Comparison of ENCODE assay signal across 24 cellular contexts in the genomic region with DNA sequence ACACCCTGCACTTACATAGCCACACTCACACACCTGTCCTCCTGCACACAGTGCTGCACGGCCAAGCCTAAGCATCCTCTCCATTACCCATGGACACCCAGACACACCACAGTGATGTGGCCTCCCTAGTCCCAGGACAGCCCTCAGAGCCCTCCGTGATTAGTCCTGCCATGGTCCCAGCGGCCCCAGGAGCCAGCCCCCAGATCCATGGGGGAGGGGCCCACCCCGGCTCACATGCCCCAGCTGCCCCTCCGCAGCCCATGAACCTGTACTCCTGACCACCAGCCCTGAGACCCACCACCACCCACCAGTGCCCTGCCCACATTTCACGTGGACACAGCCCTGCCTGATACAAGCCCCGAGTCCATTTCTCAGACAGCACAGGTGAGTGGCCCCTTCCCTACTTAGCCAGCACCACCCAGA. TPM values are rescaled to one million over a fixed set of nuclear protein-coding genes. Genes with fewer than 3 reads are reported as not detected.
A peak's percentile ranks its signal among the peaks of the same experiment; 100 is the strongest.
DNase-seq lines count a peak whose midpoint lies in the region; ATAC-seq, FAIRE-seq and TF ChIP-seq lines count a peak whose summit lies in the region.
"Had no signal": no experiment of that assay in that cellular context is flagged by ENCODE, and none has a peak within 500 bp of the region (broad histone marks: within the 10 kb centered on the region; RNA-seq: fewer than 3 reads in every experiment).

No MANE protein-coding gene starts in this region.

- peak overlapping the region; percentile 44; the same call in 1 of the 2 replicates for H3K4me2 ChIP-seq in OCI-LY7 (ENCODE audit: low read length)
- no peak overlapping the region for H3K4me2 ChIP-seq in HepG2 (ENCODE audit: low read depth, low read length)

- H3K36me3 ChIP-seq in OCI-LY7 (ENCODE audit: insufficient read depth, low read length) = no peaks in the 10 kb centered on the region
- no peaks in the 10 kb centered on the region for H3K36me3 ChIP-seq in HepG2 (replicated peaks in 1 of 2; ENCODE audit: control insufficient read depth in 1 of 2, insufficient read depth in 2 of 2, low read length in 2 of 2)
- H3K36me3 ChIP-seq: uterus had no signal

- no peak for FAIRE-seq in HepG2 (lab: Jason Lieb, UNC)
- FAIRE-seq: G401.6, GM12892 had no signal

- TF ChIP-seq EP300 in HepG2 (IDR thresholded peaks at IDR 0.05; ENCODE audit: low read depth in 2 of 2, low read length in 2 of 2) (no peak), HepG2 (CRISPR knock-in tag; IDR thresholded peaks at IDR 0.05; ENCODE audit: borderline replicate concordance) (no peak)

- H4K20me1 ChIP-seq in OCI-LY7 (ENCODE audit: insufficient read depth, low read length) (no peaks in the 10 kb centered on the region), HepG2 (ENCODE audit: insufficient read depth, low read length) (no peaks in the 10 kb centered on the region)

- POLR2A ChIA-PET in OCI-LY7 (lab: Charles Lee) (interaction anchor here (1.0 to 2.1 kb wide), 3 partner anchors 10 to 67 kb away, joined by 3 to 10 read pairs (median 4); partner anchors contain the start of gene STARD7), HepG2 (lab: Yijun Ruan, JAX) (no interaction called here)

- H3K27ac ChIP-seq in OCI-LY7 (ENCODE audit: low read depth, low read length, poor library complexity, severe bottlenecking) (peak overlapping the region; percentile 2), HepG2 (ENCODE audit: extremely low read length, insufficient read depth, low read length) (no peak overlapping the region)
- H3K27ac ChIP-seq: uterus, VCaP had no signal

- H3K9me3 ChIP-seq in OCI-LY7 (ENCODE audit: low read length) (no peaks in the 10 kb centered on the region), HepG2 (ENCODE audit: low read length) (no peaks in the 10 kb centered on the region)
- H3K9me3 ChIP-seq: Caco-2, uterus had no signal

- no peaks in the 10 kb centered on the region for H3K9me2 ChIP-seq in OCI-LY7 (ENCODE audit: insufficient read depth, low read length)

- in situ Hi-C loops in HepG2 (cut with HindIII; ENCODE audit: extremely low pct_ligation_motif_present, low pct_unique_long_range_greater_than_20kb) = no loop called here

- no peak overlapping the region for H3K9ac ChIP-seq in HepG2 (ENCODE audit: insufficient read depth, low read depth, low read length)

- H3K27me3 ChIP-seq in HepG2 (ENCODE audit: control insufficient read depth in 1 of 2, insufficient read depth in 2 of 2, low read length in 2 of 2) = peaks cover 23 to 72% of the 10 kb centered on the region in 2 experiments
- H3K27me3 ChIP-seq: uterus had no signal

- 19% methylated on average over 7 of the region's 7 CpGs for WGBS in HepG2 (ENCODE audit: low lambda C conversion rate)

- ATAC-seq in HepG2 = peak; percentile 5; the same call in 1 of the 3 replicates
- no peak for ATAC-seq in stimulated activated naive CD8-positive, alpha-beta T cell treated with anti-CD3 and anti-CD28 coated beads, Interleukin-15, Interleukin-2, amounts not matched to agents 100 U/mL and 50 U/mL, for 24 hours
- no peak for ATAC-seq in HG02571 (IDR thresholded peaks at IDR 0.05; ENCODE audit: unreplicated experiment)
- ATAC-seq: activated naive CD4-positive, alpha-beta T cell treated with anti-CD3 and anti-CD28 coated beads, Interleukin-2, amount 50 U/mL, for 72 hours had no signal

- H2AFZ ChIP-seq in OCI-LY7 (ENCODE audit: low read length) = peak overlapping the region; percentile 31; the same call in 1 of the 2 replicates
- H2AFZ ChIP-seq in HepG2 (ENCODE audit: low read length) = no peak overlapping the region

- no peak for TF ChIP-seq POLR2A in HepG2 (IDR thresholded peaks at IDR 0.05; ENCODE audit: insufficient read depth in 1 of 2, low read depth in 2 of 2, low read length in 2 of 2)

- TF ChIP-seq CTCF in OCI-LY7 (conservative IDR thresholded peaks at IDR 0.05; ENCODE audit: low read length) = no peak
- TF ChIP-seq CTCF in HepG2 (CRISPR knock-in tag; IDR thresholded peaks at IDR 0.05) = no peak

- DNase-seq in activated CD8-positive, alpha-beta memory T cell treated with anti-CD3 and anti-CD28 coated beads, Interleukin-2, amount 50 U/mL, for 48 hours = peak; percentile 53
- no peak for DNase-seq in activated CD8-positive, alpha-beta memory T cell treated with anti-CD3 and anti-CD28 coated beads, Interleukin-2, amount 50 U/mL, for 4 hours
- no peak for DNase-seq in OCI-LY7 (ENCODE audit: low spot score)
- DNase-seq in HepG2 (ENCODE audit: low spot score) = no peak
- DNase-seq in stimulated activated naive CD8-positive, alpha-beta T cell treated with anti-CD3 and anti-CD28 coated beads, Interleukin-15, Interleukin-2, amounts not matched to agents 100 U/mL and 50 U/mL, for 24 hours = peak; percentile 5
- DNase-seq in Ammon's horn (ENCODE audit: low spot score) = no peak
- DNase-seq in amygdala (lab: John Stamatoyannopoulos, UW) = no peak
- DNase-seq: ACHN; effector CD4-positive, alpha-beta T cell; hippocampal formation; kidney glomerular epithelial cell; MV-4-11; NCI-H2081 treated with DMSO at 0.1 percent for 48 hours; NCI-H526 treated with DMSO at 0.1 percent for 48 hours; stimulated activated naive CD4-positive, alpha-beta T cell treated with Interleukin-2 at 50 U/mL for 16 hours had no signal

- CTCF ChIA-PET in OCI-LY7 (lab: Charles Lee; ENCODE audit: unreplicated experiment) (no interaction called here), HepG2 (lab: Yijun Ruan, JAX; ENCODE audit: low intra/inter-chr PET ratio, low total read pairs) (no interaction called here)

- H3K79me2 ChIP-seq in OCI-LY7 (ENCODE audit: insufficient read depth, low read depth, low read length) (no peaks in the 10 kb centered on the region), HepG2 (ENCODE audit: insufficient read depth, low read length) (no peaks in the 10 kb centered on the region)

- BruUV-seq in OCI-LY7 (replicated peaks; lab: Mats Ljungman, UMichigan) = no TSS peak
- no TSS peak for BruUV-seq in HepG2 (replicated peaks; lab: Mats Ljungman, UMichigan)

- H3K4me1 ChIP-seq in OCI-LY7 (ENCODE audit: insufficient read depth, low read length, poor library complexity, severe bottlenecking) (peaks cover 92% of the 10 kb centered on the region), HepG2 (ENCODE audit: insufficient read depth, low read length) (no peaks in the 10 kb centered on the region)
- H3K4me1 ChIP-seq: Caco-2, uterus had no signal

- H3K4me3 ChIP-seq in OCI-LY7 (ENCODE audit: low read depth, low read length, poor library complexity, severe bottlenecking) (no peak overlapping the region), HepG2 (replicated peaks in 1 of 3; ENCODE audit: insufficient read depth in 1 of 3, low read depth in 2 of 3, low read length in 3 of 3) (no peak overlapping the region)
- H3K4me3 ChIP-seq: uterus had no signal

- intact Hi-C loops in OCI-LY7 (cut with micrococcal nuclease; ENCODE audit: unreplicated experiment) (no loop called here), HepG2 (cut with micrococcal nuclease; ENCODE audit: unreplicated experiment) (no loop called here)

- no peak for TF ChIP-seq RAD21 in HepG2 (CRISPR knock-in tag; IDR thresholded peaks at IDR 0.05)

RNA-seq across cellular contexts. Expression of gene DUSP2, which starts 8.1 kb away (rescaled TPM):
- 94.7 and 110 TPM in 2 replicates for total RNA-seq in OCI-LY7 (2014; rRNA removed; shearing (Covaris generic))
- total RNA-seq in OCI-LY7 (2022) (31.2 and 37.3 TPM in 2 replicates), HepG2 (2016; rRNA removed; fragmentation: Illumina TruSeq; extraction: Trizol) (not detected in 2 replicates)
- not detected in 2 replicates for total RNA-seq in HepG2 (2016; cell fraction: cytosol; rRNA removed; fragmentation: Illumina TruSeq; extraction: Trizol; ENCODE audit: low read depth)
- not detected in 2 replicates for total RNA-seq in HepG2 (2016; cell fraction: insoluble cytoplasmic fraction; rRNA removed; fragmentation: Illumina TruSeq; extraction: Trizol)
- total RNA-seq in HepG2 (2016; cell fraction: membrane; rRNA removed; fragmentation: Illumina TruSeq; extraction: Trizol) = not detected in 2 replicates
- total RNA-seq in HepG2 (2016; cell fraction: nucleus; rRNA removed; fragmentation: Illumina TruSeq; extraction: Trizol) = not detected in 2 replicates
- polyA plus RNA-seq in HepG2 (2011; rRNA removed) = not detected in 2 replicates
- 0.04 TPM in 1 of 2 replicates, not detected in the other for polyA plus RNA-seq in HepG2 (2011; cell fraction: cytosol; rRNA removed)
- 0.12 and 0.18 TPM in 2 replicates for polyA plus RNA-seq in HepG2 (2011; cell fraction: nucleus; rRNA removed)
- polyA plus RNA-seq in HepG2 (2012) = not detected in 2 replicates
- not detected in 2 replicates for polyA plus RNA-seq in HepG2 (2016; cell fraction: cytosol; fragmentation: Illumina TruSeq; extraction: Trizol; ENCODE audit: low read depth)
- polyA plus RNA-seq in HepG2 (2016; cell fraction: insoluble cytoplasmic fraction; fragmentation: Illumina TruSeq; extraction: Trizol; ENCODE audit: low read depth) = not detected in 2 replicates
- polyA plus RNA-seq in HepG2 (2016; cell fraction: membrane; fragmentation: Illumina TruSeq; extraction: Trizol; ENCODE audit: low read depth) = not detected in 2 replicates
- not detected in 2 replicates for polyA plus RNA-seq in HepG2 (2016; cell fraction: nucleus; fragmentation: Illumina TruSeq; extraction: Trizol; ENCODE audit: insufficient read depth, low read depth)
- 103 TPM in 1 of 2 replicates, not detected in the other for polyA minus RNA-seq in HepG2 (2011; rRNA and poly(A)+ RNA removed; ENCODE audit: low replicate concordance)
- 0.69 and 1.3 TPM in 2 replicates for polyA minus RNA-seq in HepG2 (2011; cell fraction: cytosol; rRNA and poly(A)+ RNA removed)
- polyA minus RNA-seq in HepG2 (2011; cell fraction: nucleus; rRNA and poly(A)+ RNA removed) = 0.25 and 0.52 TPM in 2 replicates

RNA-seq across cellular contexts. Expression of gene ASTL, which starts 15.0 kb away (rescaled TPM):
- 0.46 TPM in 1 of 2 replicates, not detected in the other for total RNA-seq in OCI-LY7 (2014; rRNA removed; shearing (Covaris generic))
- total RNA-seq in OCI-LY7 (2022) (0.49 TPM in 1 of 2 replicates, not detected in the other), HepG2 (2016; rRNA removed; fragmentation: Illumina TruSeq; extraction: Trizol) (not detected in 2 replicates)
- total RNA-seq in HepG2 (2016; cell fraction: cytosol; rRNA removed; fragmentation: Illumina TruSeq; extraction: Trizol; ENCODE audit: low read depth) = not detected in 2 replicates
- total RNA-seq in HepG2 (2016; cell fraction: insoluble cytoplasmic fraction; rRNA removed; fragmentation: Illumina TruSeq; extraction: Trizol) = not detected in 2 replicates
- total RNA-seq in HepG2 (2016; cell fraction: membrane; rRNA removed; fragmentation: Illumina TruSeq; extraction: Trizol) = not detected in 2 replicates
- not detected in 2 replicates for total RNA-seq in HepG2 (2016; cell fraction: nucleus; rRNA removed; fragmentation: Illumina TruSeq; extraction: Trizol)
- polyA plus RNA-seq in HepG2 (2011; rRNA removed) = not detected in 2 replicates
- not detected in 2 replicates for polyA plus RNA-seq in HepG2 (2011; cell fraction: cytosol; rRNA removed)
- polyA plus RNA-seq in HepG2 (2011; cell fraction: nucleus; rRNA removed) = not detected in 2 replicates
- not detected in 2 replicates for polyA plus RNA-seq in HepG2 (2012)
- not detected in 2 replicates for polyA plus RNA-seq in HepG2 (2016; cell fraction: cytosol; fragmentation: Illumina TruSeq; extraction: Trizol; ENCODE audit: low read depth)
- polyA plus RNA-seq in HepG2 (2016; cell fraction: insoluble cytoplasmic fraction; fragmentation: Illumina TruSeq; extraction: Trizol; ENCODE audit: low read depth) = not detected in 2 replicates
- polyA plus RNA-seq in HepG2 (2016; cell fraction: membrane; fragmentation: Illumina TruSeq; extraction: Trizol; ENCODE audit: low read depth) = not detected in 2 replicates
- polyA plus RNA-seq in HepG2 (2016; cell fraction: nucleus; fragmentation: Illumina TruSeq; extraction: Trizol; ENCODE audit: insufficient read depth, low read depth) = not detected in 2 replicates
- polyA minus RNA-seq in HepG2 (2011; rRNA and poly(A)+ RNA removed; ENCODE audit: low replicate concordance) = 1.6 TPM in 1 of 2 replicates, not detected in the other
- polyA minus RNA-seq in HepG2 (2011; cell fraction: cytosol; rRNA and poly(A)+ RNA removed) = not detected in 2 replicates
- not detected in 2 replicates for polyA minus RNA-seq in HepG2 (2011; cell fraction: nucleus; rRNA and poly(A)+ RNA removed)
- total RNA-seq: mucosa of gallbladder, uterus had no signal
- polyA plus RNA-seq: IgD-negative memory B cell had no signal

RNA-seq across cellular contexts. Expression of gene ADRA2B, which starts 36.9 kb away (rescaled TPM):
- total RNA-seq in OCI-LY7 (2014; rRNA removed; shearing (Covaris generic)) = 0.06 TPM in 1 of 2 replicates, not detected in the other
- total RNA-seq in OCI-LY7 (2022) (0.11 TPM in 1 of 2 replicates, not detected in the other), HepG2 (2016; rRNA removed; fragmentation: Illumina TruSeq; extraction: Trizol) (not detected in 2 replicates)
- total RNA-seq in HepG2 (2016; cell fraction: cytosol; rRNA removed; fragmentation: Illumina TruSeq; extraction: Trizol; ENCODE audit: low read depth) = not detected in 2 replicates
- total RNA-seq in HepG2 (2016; cell fraction: insoluble cytoplasmic fraction; rRNA removed; fragmentation: Illumina TruSeq; extraction: Trizol) = not detected in 2 replicates
- total RNA-seq in HepG2 (2016; cell fraction: membrane; rRNA removed; fragmentation: Illumina TruSeq; extraction: Trizol) = not detected in 2 replicates
- not detected in 2 replicates for total RNA-seq in HepG2 (2016; cell fraction: nucleus; rRNA removed; fragmentation: Illumina TruSeq; extraction: Trizol)
- polyA plus RNA-seq in HepG2 (2011; rRNA removed) = not detected in 2 replicates
- polyA plus RNA-seq in HepG2 (2011; cell fraction: cytosol; rRNA removed) = not detected in 2 replicates
- 0.10 TPM in 1 of 2 replicates, not detected in the other for polyA plus RNA-seq in HepG2 (2011; cell fraction: nucleus; rRNA removed)
- not detected in 2 replicates for polyA plus RNA-seq in HepG2 (2012)
- not detected in 2 replicates for polyA plus RNA-seq in HepG2 (2016; cell fraction: cytosol; fragmentation: Illumina TruSeq; extraction: Trizol; ENCODE audit: low read depth)
- polyA plus RNA-seq in HepG2 (2016; cell fraction: insoluble cytoplasmic fraction; fragmentation: Illumina TruSeq; extraction: Trizol; ENCODE audit: low read depth) = not detected in 2 replicates
- polyA plus RNA-seq in HepG2 (2016; cell fraction: membrane; fragmentation: Illumina TruSeq; extraction: Trizol; ENCODE audit: low read depth) = not detected in 2 replicates
- polyA plus RNA-seq in HepG2 (2016; cell fraction: nucleus; fragmentation: Illumina TruSeq; extraction: Trizol; ENCODE audit: insufficient read depth, low read depth) = not detected in 2 replicates
- polyA minus RNA-seq in HepG2 (2011; rRNA and poly(A)+ RNA removed; ENCODE audit: low replicate concordance) = 0.07 TPM in 1 of 2 replicates, not detected in the other
- not detected in 2 replicates for polyA minus RNA-seq in HepG2 (2011; cell fraction: cytosol; rRNA and poly(A)+ RNA removed)
- not detected in 2 replicates for polyA minus RNA-seq in HepG2 (2011; cell fraction: nucleus; rRNA and poly(A)+ RNA removed)
- polyA plus RNA-seq: IgD-negative memory B cell had no signal

RNA-seq across cellular contexts. Expression of gene STARD7, which starts 55.3 kb away (rescaled TPM):
- total RNA-seq in OCI-LY7 (2014; rRNA removed; shearing (Covaris generic)) = 208 and 239 TPM in 2 replicates
- total RNA-seq in OCI-LY7 (2022) = 186 and 206 TPM in 2 replicates
- total RNA-seq in HepG2 (2016; rRNA removed; fragmentation: Illumina TruSeq; extraction: Trizol) = 300 and 332 TPM in 2 replicates
- 45.1 and 56.7 TPM in 2 replicates for total RNA-seq in HepG2 (2016; cell fraction: cytosol; rRNA removed; fragmentation: Illumina TruSeq; extraction: Trizol; ENCODE audit: low read depth)
- 302 and 329 TPM in 2 replicates for total RNA-seq in HepG2 (2016; cell fraction: insoluble cytoplasmic fraction; rRNA removed; fragmentation: Illumina TruSeq; extraction: Trizol)
- 220 and 258 TPM in 2 replicates for total RNA-seq in HepG2 (2016; cell fraction: membrane; rRNA removed; fragmentation: Illumina TruSeq; extraction: Trizol)
- 168 and 191 TPM in 2 replicates for total RNA-seq in HepG2 (2016; cell fraction: nucleus; rRNA removed; fragmentation: Illumina TruSeq; extraction: Trizol)
- 67.2 and 88.2 TPM in 2 replicates for polyA plus RNA-seq in HepG2 (2011; rRNA removed)
- polyA plus RNA-seq in HepG2 (2011; cell fraction: cytosol; rRNA removed) = 44.2 and 66.6 TPM in 2 replicates
- polyA plus RNA-seq in HepG2 (2011; cell fraction: nucleus; rRNA removed) = 90.2 and 107 TPM in 2 replicates
- polyA plus RNA-seq in HepG2 (2012) = 93.8 and 117 TPM in 2 replicates
- 26.0 and 34.9 TPM in 2 replicates for polyA plus RNA-seq in HepG2 (2016; cell fraction: cytosol; fragmentation: Illumina TruSeq; extraction: Trizol; ENCODE audit: low read depth)
- polyA plus RNA-seq in HepG2 (2016; cell fraction: insoluble cytoplasmic fraction; fragmentation: Illumina TruSeq; extraction: Trizol; ENCODE audit: low read depth) = 237 and 245 TPM in 2 replicates
- polyA plus RNA-seq in HepG2 (2016; cell fraction: membrane; fragmentation: Illumina TruSeq; extraction: Trizol; ENCODE audit: low read depth) = 111 and 128 TPM in 2 replicates
- polyA plus RNA-seq in HepG2 (2016; cell fraction: nucleus; fragmentation: Illumina TruSeq; extraction: Trizol; ENCODE audit: insufficient read depth, low read depth) = 205 and 220 TPM in 2 replicates
- 78.3 and 92.3 TPM in 2 replicates for polyA minus RNA-seq in HepG2 (2011; rRNA and poly(A)+ RNA removed; ENCODE audit: low replicate concordance)
- 89.8 and 100 TPM in 2 replicates for polyA minus RNA-seq in HepG2 (2011; cell fraction: cytosol; rRNA and poly(A)+ RNA removed)
- polyA minus RNA-seq in HepG2 (2011; cell fraction: nucleus; rRNA and poly(A)+ RNA removed) = 137 and 187 TPM in 2 replicates

Comparison
In these comparisons a context has a peak if more than half of its experiments do, and no peak if none do; other contexts are left out.
1. DNase-seq: peak in activated CD8-positive, alpha-beta memory T cell treated with anti-CD3 and anti-CD28 coated beads, Interleukin-2, amount 50 U/mL, for 48 hours (single experiment) and stimulated activated naive CD8-positive, alpha-beta T cell treated with anti-CD3 and anti-CD28 coated beads, Interleukin-15, Interleukin-2, amounts not matched to agents 100 U/mL and 50 U/mL, for 24 hours (single experiment); none in activated CD8-positive, alpha-beta memory T cell treated with anti-CD3 and anti-CD28 coated beads, Interleukin-2, amount 50 U/mL, for 4 hours (single experiment), OCI-LY7 (single experiment), HepG2 (single experiment), Ammon's horn (single experiment) and amygdala (0 of 56).
2. RNA of gene DUSP2, which starts 8.1 kb away (total RNA-seq): 31.2 to 110 TPM in OCI-LY7; not detected in HepG2; every median in the first group is over 10 times any median in the second.